24 cellular contexts compared by ENCODE assay signal in the genomic region with DNA sequence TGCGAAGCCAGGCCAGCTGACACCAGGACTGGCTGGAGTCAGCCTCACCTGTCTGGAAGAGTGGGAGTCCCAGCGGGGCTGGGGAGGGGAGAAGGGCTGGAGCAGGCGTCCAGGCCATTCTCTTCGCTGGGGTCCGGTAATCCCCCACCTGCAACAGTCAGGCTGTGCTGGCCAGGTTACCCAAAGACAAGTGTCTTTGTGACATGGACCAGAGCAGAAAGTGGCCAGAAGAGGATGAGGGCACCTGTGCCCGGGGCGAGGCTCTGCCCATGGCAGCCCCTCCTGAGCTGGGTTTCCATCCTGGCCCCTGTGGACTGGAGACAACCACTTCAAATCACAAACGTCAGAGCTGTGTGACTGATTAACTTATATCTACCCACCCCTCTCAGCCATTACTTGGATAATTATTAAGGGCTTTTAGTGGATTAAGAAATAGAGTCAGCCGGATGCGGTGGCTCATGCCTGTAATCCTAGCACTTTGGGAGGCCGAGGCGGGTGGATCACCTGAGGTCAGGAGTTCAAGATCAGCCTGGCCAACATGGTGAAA. TPM values are rescaled to one million over a fixed set of nuclear protein-coding genes. Genes with fewer than 3 reads are reported as not detected.
DNase-seq lines count a peak whose midpoint lies in the region; ATAC-seq and TF ChIP-seq lines count a peak whose summit lies in the region.
"Had no signal": no experiment of that assay in that cellular context is flagged by ENCODE, and none has a peak within 500 bp of the region (broad histone marks: within the 10 kb centered on the region; RNA-seq: fewer than 3 reads in every experiment).

No MANE protein-coding gene starts in this region.

- H3K79me2 ChIP-seq in neural progenitor cell (ENCODE audit: low read depth), result no peaks in the 10 kb centered on the region

- CTCF ChIA-PET in CD8-positive, alpha-beta T cell (lab: Charles Lee), result interaction anchor here (1.5 to 20.1 kb wide), 2 partner anchors 8 to 39 kb away, joined by 4 to 509 read pairs; partner anchors contain the start of genes TACC3 and TMEM129

- no peak overlapping the region for H3K4me2 ChIP-seq in neural progenitor cell

- no peak for TF ChIP-seq CTCF in CD8-positive, alpha-beta T cell (IDR thresholded peaks at IDR 0.05)
- no peak for TF ChIP-seq CTCF in neural progenitor cell (IDR thresholded peaks at IDR 0.05)

- no peaks in the 10 kb centered on the region for H3K4me1 ChIP-seq in CD8-positive, alpha-beta T cell (ENCODE audit: insufficient read depth, low read length)
- no peaks in the 10 kb centered on the region for H3K4me1 ChIP-seq in neural progenitor cell

- no peak for DNase-seq in CD8-positive, alpha-beta T cell
- DNase-seq in NCI-H82 (lab: John Stamatoyannopoulos, UW) (peak; percentile 83), glomerular visceral epithelial cell (ENCODE audit: extremely low spot score) (peak; percentile 70), renal cortical epithelial cell (ENCODE audit: low read depth) (peak; percentile 91), neural progenitor cell (ENCODE audit: low spot score) (no peak), SHP77 treated with DMSO at 0.1 percent for 48 hours (lab: John Stamatoyannopoulos, UW) (no peak), KG1 (lab: John Stamatoyannopoulos, UW) (no peak)
- DNase-seq: activated CD4-positive, alpha-beta T cell treated with anti-CD3 and anti-CD28 coated beads for 36 hours; activated naive CD4-positive, alpha-beta T cell treated with anti-CD3 and anti-CD28 coated beads for 36 hours; activated T-cell treated with anti-CD3 and anti-CD28 coated beads, Interleukin-2, amount 50 U/mL, for 48 hours; amygdala; cortex of kidney; islet precursor cell; MV-4-11; NCI-H2171; stimulated activated CD4-positive, alpha-beta T cell treated with anti-CD3 and anti-CD28 coated beads, Interleukin-2, amount 100 ng/mL, for 48 hours had no signal

- no peaks in the 10 kb centered on the region for H3K27me3 Mint-ChIP-seq in CD8-positive, alpha-beta T cell (ENCODE audit: low read depth)
- H3K27me3 Mint-ChIP-seq in neural progenitor cell (ENCODE audit: insufficient read depth, low read depth), result peaks cover 6% of the 10 kb centered on the region
- H3K27me3 Mint-ChIP-seq: activated CD4-positive, alpha-beta T cell treated with anti-CD3 and anti-CD28 coated beads for 36 hours had no signal

- no peaks in the 10 kb centered on the region for H3K9me3 ChIP-seq in CD8-positive, alpha-beta T cell (ENCODE audit: low read length)
- no peaks in the 10 kb centered on the region for H3K9me3 ChIP-seq in neural progenitor cell (ENCODE audit: low read depth)
- H3K9me3 ChIP-seq: neutrophil, Peyer's patch, uterus had no signal

- H3F3A ChIP-seq in neural progenitor cell (ENCODE audit: low read depth), result peaks cover 41% of the 10 kb centered on the region

- no peak overlapping the region for H3K27ac Mint-ChIP-seq in CD8-positive, alpha-beta T cell
- no peak overlapping the region for H3K27ac Mint-ChIP-seq in neural progenitor cell
- H3K27ac Mint-ChIP-seq: activated CD4-positive, alpha-beta T cell treated with anti-CD3 and anti-CD28 coated beads for 36 hours; activated naive CD4-positive, alpha-beta T cell treated with anti-CD3 and anti-CD28 coated beads for 36 hours; CD14-positive monocyte; endodermal cell; stimulated activated effector memory CD8-positive, alpha-beta T cell treated with anti-CD3 and anti-CD28 coated beads, Interleukin-12 subunit alpha, Interleukin-12 subunit beta, amount 100 ng/mL, for 72 hours had no signal

- peak overlapping the region; percentile 18 for H3K4me3 Mint-ChIP-seq in CD8-positive, alpha-beta T cell
- H3K4me3 Mint-ChIP-seq in neural progenitor cell, result no peak overlapping the region
- H3K4me3 Mint-ChIP-seq: activated CD4-positive, alpha-beta T cell treated with anti-CD3 and anti-CD28 coated beads for 36 hours; CD14-positive monocyte had no signal

- H3K9ac ChIP-seq in neural progenitor cell, result no peak overlapping the region

- H3K27me3 ChIP-seq in CD8-positive, alpha-beta T cell (ENCODE audit: insufficient read depth, low read length), result no peaks in the 10 kb centered on the region
- H3K27me3 ChIP-seq in neural progenitor cell, result peaks cover 21% of the 10 kb centered on the region
- H3K27me3 ChIP-seq: Peyer's patch, uterus had no signal

- intact Hi-C loops in CD8-positive, alpha-beta T cell (cut with DNase I, micrococcal nuclease), result loop anchor here in 1 of 2 experiments (2.0 to 10.0 kb wide), 2 partner anchors 35 to 101 kb away; partner anchors contain the start of genes TACC3 and TMEM129

- H2AFZ ChIP-seq in neural progenitor cell (replicated peaks), result no peak overlapping the region

- POLR2A ChIA-PET in CD8-positive, alpha-beta T cell (lab: Charles Lee), result no interaction called here

- H3K9me3 Mint-ChIP-seq in CD8-positive, alpha-beta T cell, result no peaks in the 10 kb centered on the region
- no peaks in the 10 kb centered on the region for H3K9me3 Mint-ChIP-seq in neural progenitor cell
- H3K9me3 Mint-ChIP-seq: activated naive CD4-positive, alpha-beta T cell treated with anti-CD3 and anti-CD28 coated beads for 36 hours; endodermal cell; stimulated activated effector memory CD8-positive, alpha-beta T cell treated with anti-CD3 and anti-CD28 coated beads, Interleukin-12 subunit alpha, Interleukin-12 subunit beta, amount 100 ng/mL, for 72 hours had no signal

- H4K20me1 ChIP-seq in neural progenitor cell (ENCODE audit: low read depth), result no peaks in the 10 kb centered on the region

- H3K36me3 ChIP-seq in CD8-positive, alpha-beta T cell (ENCODE audit: insufficient read depth, low read length), result no peaks in the 10 kb centered on the region
- H3K36me3 ChIP-seq in neural progenitor cell, result no peaks in the 10 kb centered on the region
- H3K36me3 ChIP-seq: uterus had no signal

- peaks cover 4% of the 10 kb centered on the region for H3K36me3 Mint-ChIP-seq in CD8-positive, alpha-beta T cell
- H3K36me3 Mint-ChIP-seq in neural progenitor cell, result peaks cover 14% of the 10 kb centered on the region

- no peak for ATAC-seq in CD8-positive, alpha-beta T cell
- ATAC-seq: activated CD4-positive, alpha-beta T cell treated with anti-CD3 and anti-CD28 coated beads for 36 hours; stimulated activated effector memory CD8-positive, alpha-beta T cell treated with anti-CD3 and anti-CD28 coated beads, Interleukin-12 subunit alpha, Interleukin-12 subunit beta, amount 100 ng/mL, for 72 hours had no signal

- no peak overlapping the region for H3K27ac ChIP-seq in CD8-positive, alpha-beta T cell (ENCODE audit: low read depth, low read length)
- H3K27ac ChIP-seq in neural progenitor cell, result no peak overlapping the region
- H3K27ac ChIP-seq: neutrophil had no signal

- H3K4me1 Mint-ChIP-seq in CD8-positive, alpha-beta T cell (ENCODE audit: low read depth), result peaks cover 12% of the 10 kb centered on the region
- H3K4me1 Mint-ChIP-seq in neural progenitor cell, result peaks cover 15% of the 10 kb centered on the region

- no peak overlapping the region for H3K4me3 ChIP-seq in CD8-positive, alpha-beta T cell (ENCODE audit: low read depth, low read length)
- H3K4me3 ChIP-seq in neural progenitor cell, result no peak overlapping the region
- H3K4me3 ChIP-seq: lung, smooth muscle cell had no signal

RNA-seq across cellular contexts. Expression of gene FAM53A, which starts 1.6 kb away (rescaled TPM):
- total RNA-seq in CD8-positive, alpha-beta T cell, result 1 to 10 TPM; 1.8 to 1.9 TPM
- 2.9 and 7.6 TPM in 2 replicates for total RNA-seq in renal cortical epithelial cell
- total RNA-seq in neural progenitor cell (ENCODE audit: low replicate concordance), result 3.2 and 10.3 TPM in 2 replicates
- total RNA-seq: smooth muscle cell had no signal

RNA-seq across cellular contexts. Expression of gene SLBP, which starts 26.4 kb away (rescaled TPM):
- 10 to 100 TPM; 61.2 to 62.6 TPM for total RNA-seq in CD8-positive, alpha-beta T cell
- total RNA-seq in renal cortical epithelial cell, result 51.9 and 106 TPM in 2 replicates
- total RNA-seq in neural progenitor cell (ENCODE audit: low replicate concordance), result 54.9 and 119 TPM in 2 replicates

RNA-seq across cellular contexts. Expression of gene TMEM129, which starts 35.4 kb away (rescaled TPM):
- total RNA-seq in CD8-positive, alpha-beta T cell, result 10 to 100 TPM; 14.5 to 14.8 TPM
- total RNA-seq in renal cortical epithelial cell, result 60.8 and 88.7 TPM in 2 replicates
- 14.1 and 55.4 TPM in 2 replicates for total RNA-seq in neural progenitor cell (ENCODE audit: low replicate concordance)

RNA-seq across cellular contexts. Expression of gene TACC3, which starts 35.6 kb away (rescaled TPM):
- 100 to 1,000 TPM; 131 to 137 TPM for total RNA-seq in CD8-positive, alpha-beta T cell
- total RNA-seq in renal cortical epithelial cell, result 5.4 and 7.6 TPM in 2 replicates
- total RNA-seq in neural progenitor cell (ENCODE audit: low replicate concordance), result 68.4 and 115 TPM in 2 replicates

Comparison
In these comparisons a context has a peak if more than half of its experiments do, and no peak if none do; other contexts are left out.
1. DNase-seq: peak in NCI-H82 (single experiment), glomerular visceral epithelial cell (single experiment) and renal cortical epithelial cell (single experiment); none in CD8-positive, alpha-beta T cell (0 of 7), neural progenitor cell (single experiment), SHP77 treated with DMSO at 0.1 percent for 48 hours (single experiment) and KG1 (single experiment).